16 cellular contexts compared by ENCODE assay signal in genomic region chrX:1561164-1561563, GRCh38. TPM values are rescaled to one million over a fixed set of nuclear protein-coding genes. Genes with fewer than 3 reads are reported as not detected.
DNase-seq lines count a peak whose midpoint lies in the region; ATAC-seq lines count a peak whose summit lies in the region.
"Had no signal": no experiment of that assay in that cellular context is flagged by ENCODE, and none has a peak within 500 bp of the region (broad histone marks: within the 10 kb centered on the region; RNA-seq: fewer than 3 reads in every experiment).

No MANE protein-coding gene starts in this region.

- no peak for DNase-seq in activated T-cell treated with anti-CD3 and anti-CD28 coated beads, Interleukin-2, amount 50 U/mL, for 72 hours
- no peak for DNase-seq in activated T-cell treated with anti-CD3 and anti-CD28 coated beads, Interleukin-2, amount 50 U/mL, for 4 hours
- no peak for DNase-seq in CD4-positive, alpha-beta memory T cell
- DNase-seq in activated naive CD8-positive, alpha-beta T cell treated with anti-CD3 and anti-CD28 coated beads, Interleukin-2, amount 50 U/mL, for 24 hours: no peak
- no peak for DNase-seq in stimulated activated effector memory CD8-positive, alpha-beta T cell treated with anti-CD3 and anti-CD28 coated beads, Interleukin-12 subunit alpha, Interleukin-12 subunit beta, amount 100 ng/mL, for 72 hours (ENCODE audit: low spot score in 2 of 2)
- DNase-seq: DMS153, EL, Kasumi-1, NCI-H1105 treated with DMSO at 0.1 percent for 48 hours, NCI-H187, NCI-H446 treated with DMSO at 0.1 percent for 48 hours, NCI-H748 treated with DMSO at 0.1 percent for 48 hours, PC-3 had no signal

- H3K4me3 Mint-ChIP-seq in activated T-cell treated with anti-CD3 and anti-CD28 coated beads, Interleukin-2, amount 50 U/mL, for 72 hours: peak overlapping the region in 1 of 2 donors; percentile 27
- H3K4me3 Mint-ChIP-seq in activated T-cell treated with anti-CD3 and anti-CD28 coated beads, Interleukin-2, amount 50 U/mL, for 4 hours: no peak overlapping the region
- peak overlapping the region in 4 of 8 donors; percentile 26 to 51 (median 43) for H3K4me3 Mint-ChIP-seq in CD4-positive, alpha-beta memory T cell
- no peak overlapping the region for H3K4me3 Mint-ChIP-seq in activated naive CD8-positive, alpha-beta T cell treated with anti-CD3 and anti-CD28 coated beads, Interleukin-2, amount 50 U/mL, for 24 hours
- peak overlapping the region; percentile 19 for H3K4me3 Mint-ChIP-seq in stimulated activated effector memory CD8-positive, alpha-beta T cell treated with anti-CD3 and anti-CD28 coated beads, Interleukin-12 subunit alpha, Interleukin-12 subunit beta, amount 100 ng/mL, for 72 hours

- peak overlapping the region; percentile 21 for H3K27ac Mint-ChIP-seq in activated T-cell treated with anti-CD3 and anti-CD28 coated beads, Interleukin-2, amount 50 U/mL, for 72 hours
- H3K27ac Mint-ChIP-seq in CD4-positive, alpha-beta memory T cell: peak overlapping the region; percentile 59 to 88 (median 86)
- peak overlapping the region; percentile 8 for H3K27ac Mint-ChIP-seq in activated naive CD8-positive, alpha-beta T cell treated with anti-CD3 and anti-CD28 coated beads, Interleukin-2, amount 50 U/mL, for 24 hours
- peak overlapping the region; percentile 84 for H3K27ac Mint-ChIP-seq in stimulated activated effector memory CD8-positive, alpha-beta T cell treated with anti-CD3 and anti-CD28 coated beads, Interleukin-12 subunit alpha, Interleukin-12 subunit beta, amount 100 ng/mL, for 72 hours

- H3K4me3 ChIP-seq in CD4-positive, alpha-beta memory T cell (ENCODE audit: low read length in 2 of 2): no peak overlapping the region

- intact Hi-C loops in CD4-positive, alpha-beta memory T cell (cut with micrococcal nuclease): no loop called here

- H3K27me3 Mint-ChIP-seq in activated T-cell treated with anti-CD3 and anti-CD28 coated beads, Interleukin-2, amount 50 U/mL, for 72 hours (ENCODE audit: low read depth): no peaks in the 10 kb centered on the region
- H3K27me3 Mint-ChIP-seq in activated T-cell treated with anti-CD3 and anti-CD28 coated beads, Interleukin-2, amount 50 U/mL, for 4 hours (ENCODE audit: low read depth): no peaks in the 10 kb centered on the region
- no peaks in the 10 kb centered on the region for H3K27me3 Mint-ChIP-seq in CD4-positive, alpha-beta memory T cell
- no peaks in the 10 kb centered on the region for H3K27me3 Mint-ChIP-seq in activated naive CD8-positive, alpha-beta T cell treated with anti-CD3 and anti-CD28 coated beads, Interleukin-2, amount 50 U/mL, for 24 hours

- no peak overlapping the region for H3K27ac ChIP-seq in CD4-positive, alpha-beta memory T cell (ENCODE audit: low read depth, low read length)

- peaks cover 23% of the 10 kb centered on the region for H3K4me1 Mint-ChIP-seq in activated T-cell treated with anti-CD3 and anti-CD28 coated beads, Interleukin-2, amount 50 U/mL, for 72 hours (ENCODE audit: low read depth)
- H3K4me1 Mint-ChIP-seq in activated T-cell treated with anti-CD3 and anti-CD28 coated beads, Interleukin-2, amount 50 U/mL, for 4 hours (ENCODE audit: low read depth): peaks cover 66% of the 10 kb centered on the region
- peaks cover 39 to 82% (median 61%) of the 10 kb centered on the region in 4 donors for H3K4me1 Mint-ChIP-seq in CD4-positive, alpha-beta memory T cell
- H3K4me1 Mint-ChIP-seq in activated naive CD8-positive, alpha-beta T cell treated with anti-CD3 and anti-CD28 coated beads, Interleukin-2, amount 50 U/mL, for 24 hours: peaks cover 23% of the 10 kb centered on the region
- peaks cover 11% of the 10 kb centered on the region for H3K4me1 Mint-ChIP-seq in stimulated activated effector memory CD8-positive, alpha-beta T cell treated with anti-CD3 and anti-CD28 coated beads, Interleukin-12 subunit alpha, Interleukin-12 subunit beta, amount 100 ng/mL, for 72 hours

- no peaks in the 10 kb centered on the region for H3K9me3 ChIP-seq in CD4-positive, alpha-beta memory T cell (ENCODE audit: control insufficient read depth in 1 of 2, low read length in 2 of 2)

- POLR2A ChIA-PET in CD4-positive, alpha-beta memory T cell (lab: Charles Lee; ENCODE audit: partially characterized antibody): no interaction called here

- H3K36me3 Mint-ChIP-seq in activated T-cell treated with anti-CD3 and anti-CD28 coated beads, Interleukin-2, amount 50 U/mL, for 72 hours (ENCODE audit: insufficient read depth in 2 of 2): no peaks in the 10 kb centered on the region
- no peaks in the 10 kb centered on the region for H3K36me3 Mint-ChIP-seq in activated T-cell treated with anti-CD3 and anti-CD28 coated beads, Interleukin-2, amount 50 U/mL, for 4 hours (ENCODE audit: insufficient read depth)
- H3K36me3 Mint-ChIP-seq in CD4-positive, alpha-beta memory T cell: peaks cover 0 to 5% of the 10 kb centered on the region in 2 donors
- peaks cover 2% of the 10 kb centered on the region for H3K36me3 Mint-ChIP-seq in activated naive CD8-positive, alpha-beta T cell treated with anti-CD3 and anti-CD28 coated beads, Interleukin-2, amount 50 U/mL, for 24 hours (ENCODE audit: low read depth)
- no peaks in the 10 kb centered on the region for H3K36me3 Mint-ChIP-seq in stimulated activated effector memory CD8-positive, alpha-beta T cell treated with anti-CD3 and anti-CD28 coated beads, Interleukin-12 subunit alpha, Interleukin-12 subunit beta, amount 100 ng/mL, for 72 hours

- no peak for ATAC-seq in activated T-cell treated with anti-CD3 and anti-CD28 coated beads, Interleukin-2, amount 50 U/mL, for 72 hours (replicated peaks in 1 of 2)
- ATAC-seq in activated T-cell treated with anti-CD3 and anti-CD28 coated beads, Interleukin-2, amount 50 U/mL, for 4 hours: no peak
- ATAC-seq in activated naive CD8-positive, alpha-beta T cell treated with anti-CD3 and anti-CD28 coated beads, Interleukin-2, amount 50 U/mL, for 24 hours: no peak
- no peak for ATAC-seq in stimulated activated effector memory CD8-positive, alpha-beta T cell treated with anti-CD3 and anti-CD28 coated beads, Interleukin-12 subunit alpha, Interleukin-12 subunit beta, amount 100 ng/mL, for 72 hours
- ATAC-seq in HG03039 (IDR thresholded peaks at IDR 0.05; ENCODE audit: unreplicated experiment): no peak
- ATAC-seq in HG03571 (IDR thresholded peaks at IDR 0.05; ENCODE audit: unreplicated experiment): no peak
- ATAC-seq: PC-3 had no signal

- peaks cover 2 to 3% of the 10 kb centered on the region in 2 donors for H3K9me3 Mint-ChIP-seq in activated T-cell treated with anti-CD3 and anti-CD28 coated beads, Interleukin-2, amount 50 U/mL, for 72 hours
- peaks cover 5% of the 10 kb centered on the region for H3K9me3 Mint-ChIP-seq in activated T-cell treated with anti-CD3 and anti-CD28 coated beads, Interleukin-2, amount 50 U/mL, for 4 hours
- peaks cover 0 to 5% (median 1%) of the 10 kb centered on the region in 8 donors for H3K9me3 Mint-ChIP-seq in CD4-positive, alpha-beta memory T cell
- H3K9me3 Mint-ChIP-seq in activated naive CD8-positive, alpha-beta T cell treated with anti-CD3 and anti-CD28 coated beads, Interleukin-2, amount 50 U/mL, for 24 hours: no peaks in the 10 kb centered on the region
- no peaks in the 10 kb centered on the region for H3K9me3 Mint-ChIP-seq in stimulated activated effector memory CD8-positive, alpha-beta T cell treated with anti-CD3 and anti-CD28 coated beads, Interleukin-12 subunit alpha, Interleukin-12 subunit beta, amount 100 ng/mL, for 72 hours

- no peaks in the 10 kb centered on the region for H3K36me3 ChIP-seq in CD4-positive, alpha-beta memory T cell (ENCODE audit: insufficient read depth, low read length)

- H3K4me1 ChIP-seq in CD4-positive, alpha-beta memory T cell (ENCODE audit: insufficient read depth, low read length): peaks cover 75% of the 10 kb centered on the region

- CTCF ChIA-PET in CD4-positive, alpha-beta memory T cell (lab: Charles Lee; ENCODE audit: partially characterized antibody): no interaction called here

- no peaks in the 10 kb centered on the region for H3K27me3 ChIP-seq in CD4-positive, alpha-beta memory T cell (ENCODE audit: insufficient read depth, low read length)

RNA-seq across cellular contexts. Expression of gene P2RY8, which starts 24.2 kb away (rescaled TPM):
- 10 to 100 TPM; 40.1 to 45.7 TPM for total RNA-seq in activated T-cell treated with anti-CD3 and anti-CD28 coated beads, Interleukin-2, amount 50 U/mL, for 72 hours
- total RNA-seq in activated T-cell treated with anti-CD3 and anti-CD28 coated beads, Interleukin-2, amount 50 U/mL, for 4 hours: 10 to 100 TPM; 14.4 to 22.2 (median 18.4) TPM
- 100 to 1,000 TPM; 195 TPM for total RNA-seq in CD4-positive, alpha-beta memory T cell
- 100 to 1,000 TPM; 194 to 261 TPM for polyA plus RNA-seq in CD4-positive, alpha-beta memory T cell
- total RNA-seq: PC-3 had no signal

RNA-seq across cellular contexts. Expression of gene AKAP17A, which starts 30.2 kb away (rescaled TPM):
- 10 to 100 TPM; 71.6 to 73.9 TPM for total RNA-seq in activated T-cell treated with anti-CD3 and anti-CD28 coated beads, Interleukin-2, amount 50 U/mL, for 72 hours
- 10 to 100 TPM; 56.3 to 62.6 (median 60.6) TPM for total RNA-seq in activated T-cell treated with anti-CD3 and anti-CD28 coated beads, Interleukin-2, amount 50 U/mL, for 4 hours
- total RNA-seq in CD4-positive, alpha-beta memory T cell: 100 to 1,000 TPM; 147 to 150 TPM
- polyA plus RNA-seq in CD4-positive, alpha-beta memory T cell: 10 to 100 TPM; 12.7 to 43.0 TPM

RNA-seq across cellular contexts. Expression of gene ASMT, which starts 53.7 kb away (rescaled TPM):
- under 1 TPM; 0.21 to 0.70 TPM for total RNA-seq in activated T-cell treated with anti-CD3 and anti-CD28 coated beads, Interleukin-2, amount 50 U/mL, for 72 hours
- total RNA-seq in activated T-cell treated with anti-CD3 and anti-CD28 coated beads, Interleukin-2, amount 50 U/mL, for 4 hours: under 1 TPM in 1 of 3 donors, not detected in 2; 0.48 TPM
- total RNA-seq in CD4-positive, alpha-beta memory T cell: not detected
- 1 to 10 TPM in 1 of 2 donors, under 1 TPM in 1; 0.35 to 1.0 TPM for polyA plus RNA-seq in CD4-positive, alpha-beta memory T cell
- total RNA-seq: H4, PC-3 had no signal

Comparison
In these comparisons a context has a peak if more than half of its experiments do, and no peak if none do; other contexts are left out.
1. H3K27ac Mint-ChIP-seq: peak in every context shown above with its lines; median percentile 86 in CD4-positive, alpha-beta memory T cell; 84 in stimulated activated effector memory CD8-positive, alpha-beta T cell treated with anti-CD3 and anti-CD28 coated beads, Interleukin-12 subunit alpha, Interleukin-12 subunit beta, amount 100 ng/mL, for 72 hours; 21 in activated T-cell treated with anti-CD3 and anti-CD28 coated beads, Interleukin-2, amount 50 U/mL, for 72 hours; 8 in activated naive CD8-positive, alpha-beta T cell treated with anti-CD3 and anti-CD28 coated beads, Interleukin-2, amount 50 U/mL, for 24 hours.
2. RNA of gene P2RY8, which starts 24.2 kb away (total RNA-seq): 195 TPM in CD4-positive, alpha-beta memory T cell; 40.1 to 45.7 TPM in activated T-cell treated with anti-CD3 and anti-CD28 coated beads, Interleukin-2, amount 50 U/mL, for 72 hours and 14.4 to 22.2 TPM in activated T-cell treated with anti-CD3 and anti-CD28 coated beads, Interleukin-2, amount 50 U/mL, for 4 hours; every median in the first group is over 4 times any median in the second.